ENCODE assay signal across 29 cellular contexts in the genomic region with DNA sequence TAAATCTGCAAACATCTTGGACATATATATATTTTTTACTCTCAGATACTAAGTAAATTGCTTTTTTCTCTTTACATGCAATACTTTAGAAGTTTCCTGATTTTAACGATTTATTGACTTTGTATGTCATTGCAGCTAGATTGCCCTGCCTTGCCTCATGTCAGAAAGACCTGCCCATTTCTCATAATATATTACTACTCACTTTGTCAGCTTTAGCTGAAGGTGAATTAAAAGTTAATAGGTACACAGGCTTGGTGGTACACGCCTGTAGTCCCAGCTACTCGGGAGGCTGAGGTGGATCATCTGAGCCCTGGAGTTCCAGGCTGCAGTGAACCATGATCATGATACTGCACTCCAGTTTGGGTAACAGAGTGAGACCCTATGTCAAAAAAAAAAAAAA.
"Had no signal": no experiment of that assay in that cellular context is flagged by ENCODE, and none has a peak within 500 bp of the region (broad histone marks: within the 10 kb centered on the region; RNA-seq: fewer than 3 reads in every experiment).

No MANE protein-coding gene starts in this region.

- FAIRE-seq: astrocyte, bronchial epithelial cell, colon, endometrium, endothelial cell of umbilical vein had no signal

- H3K27me3 ChIP-seq: brain microvascular endothelial cell, esophagus squamous epithelium, gastroesophageal sphincter had no signal

- H3K27ac ChIP-seq: brain microvascular endothelial cell, esophagus squamous epithelium, gastroesophageal sphincter had no signal

- H3K4me1 Mint-ChIP-seq: activated CD4-positive, alpha-beta T cell treated with anti-CD3 and anti-CD28 coated beads, Interleukin-2, amount 10 ng/mL, durations not matched to agents 24 days and 14 days; activated T-helper 17 cell treated with anti-CD3 and anti-CD28 coated beads, Interleukin-2, amount 50 U/mL, for 72 hours had no signal

- DNase-seq: activated CD4-positive, alpha-beta T cell treated with anti-CD3 and anti-CD28 coated beads for 36 hours; activated CD4-positive, alpha-beta T cell treated with anti-CD3 and anti-CD28 coated beads, Interleukin-2, amount 10 ng/mL, durations not matched to agents 24 days and 14 days; activated CD4-positive, CD25-positive, alpha-beta regulatory T cell; activated CD4-positive, CD25-positive, alpha-beta regulatory T cell treated with anti-CD3 and anti-CD28 coated beads, Interleukin-2, amount 50 U/mL, for 72 hours; activated CD8-positive, alpha-beta memory T cell treated with anti-CD3 and anti-CD28 coated beads for 24 hours; activated CD8-positive, alpha-beta T cell treated with anti-CD3 and anti-CD28 coated beads for 36 hours; activated effector memory CD4-positive, alpha-beta T cell treated with Interleukin-2 at 50 U/mL for 16 hours; activated gamma-delta T cell treated with Interleukin-2 at 50 U/mL for 16 hours; activated naive CD4-positive, alpha-beta T cell treated with anti-CD3 and anti-CD28 coated beads, Interleukin-2, amount 50 U/mL, for 16 hours; activated naive CD4-positive, alpha-beta T cell treated with Interleukin-2 at 50 U/mL for 16 hours; activated T-cell treated with anti-CD3 and anti-CD28 coated beads, Interleukin-2, amount 50 U/mL, for 4 hours; amniotic stem cell; anterior cingulate cortex; brain microvascular endothelial cell; effector CD8-positive, alpha-beta T cell; esophagus squamous epithelium; foreskin melanocyte; T-helper 1 cell; T-helper 17 cell; T1000 had no signal

- H3K4me3 Mint-ChIP-seq: activated CD4-positive, alpha-beta T cell treated with anti-CD3 and anti-CD28 coated beads for 36 hours; activated CD4-positive, alpha-beta T cell treated with anti-CD3 and anti-CD28 coated beads, Interleukin-2, amount 10 ng/mL, durations not matched to agents 24 days and 14 days; activated CD8-positive, alpha-beta T cell treated with anti-CD3 and anti-CD28 coated beads for 36 hours; activated naive CD8-positive, alpha-beta T cell; activated T-cell treated with anti-CD3 and anti-CD28 coated beads, Interleukin-2, amount 50 U/mL, for 4 hours; activated T-helper 17 cell treated with anti-CD3 and anti-CD28 coated beads, Interleukin-2, amount 50 U/mL, for 72 hours; T-helper 17 cell; T-helper 2 cell treated with Interferon-gamma antibody and Interleukin-4, amounts not matched to agents 5 μg/mL and 100 μg/mL, for 36 hours had no signal

- H3K4me3 ChIP-seq: esophagus squamous epithelium, gastroesophageal sphincter had no signal

- H3K36me3 ChIP-seq: brain microvascular endothelial cell, esophagus squamous epithelium, gastroesophageal sphincter had no signal

- H3K9me3 Mint-ChIP-seq: activated CD4-positive, alpha-beta T cell treated with anti-CD3 and anti-CD28 coated beads, Interleukin-2, amount 10 ng/mL, durations not matched to agents 24 days and 14 days; activated CD8-positive, alpha-beta T cell treated with anti-CD3 and anti-CD28 coated beads for 36 hours; activated T-cell treated with anti-CD3 and anti-CD28 coated beads, Interleukin-2, amount 50 U/mL, for 4 hours; activated T-helper 17 cell treated with anti-CD3 and anti-CD28 coated beads, Interleukin-2, amount 50 U/mL, for 72 hours; T-helper 2 cell treated with Interferon-gamma antibody and Interleukin-4, amounts not matched to agents 5 μg/mL and 100 μg/mL, for 36 hours had no signal

- H3K4me1 ChIP-seq: gastroesophageal sphincter had no signal

- H3K27ac Mint-ChIP-seq: activated CD4-positive, alpha-beta T cell treated with anti-CD3 and anti-CD28 coated beads for 36 hours; activated CD4-positive, alpha-beta T cell treated with anti-CD3 and anti-CD28 coated beads, Interleukin-2, amount 10 ng/mL, durations not matched to agents 24 days and 14 days; activated CD8-positive, alpha-beta T cell treated with anti-CD3 and anti-CD28 coated beads for 36 hours; activated naive CD8-positive, alpha-beta T cell; activated T-helper 17 cell treated with anti-CD3 and anti-CD28 coated beads, Interleukin-2, amount 50 U/mL, for 72 hours; T-helper 17 cell; T-helper 2 cell treated with Interferon-gamma antibody and Interleukin-4, amounts not matched to agents 5 μg/mL and 100 μg/mL, for 36 hours had no signal

- H3K9me3 ChIP-seq: esophagus squamous epithelium, gastroesophageal sphincter had no signal

- H3K27me3 Mint-ChIP-seq: activated CD4-positive, alpha-beta T cell treated with anti-CD3 and anti-CD28 coated beads for 36 hours; activated CD4-positive, alpha-beta T cell treated with anti-CD3 and anti-CD28 coated beads, Interleukin-2, amount 10 ng/mL, durations not matched to agents 24 days and 14 days; activated CD8-positive, alpha-beta T cell treated with anti-CD3 and anti-CD28 coated beads for 36 hours; activated naive CD8-positive, alpha-beta T cell; activated T-helper 17 cell treated with anti-CD3 and anti-CD28 coated beads, Interleukin-2, amount 50 U/mL, for 72 hours; T-helper 17 cell had no signal

- ATAC-seq: activated CD4-positive, alpha-beta T cell treated with anti-CD3 and anti-CD28 coated beads for 36 hours; activated CD8-positive, alpha-beta T cell treated with anti-CD3 and anti-CD28 coated beads for 36 hours; activated T-cell treated with anti-CD3 and anti-CD28 coated beads, Interleukin-2, amount 50 U/mL, for 4 hours; activated T-helper 17 cell treated with anti-CD3 and anti-CD28 coated beads, Interleukin-2, amount 50 U/mL, for 72 hours; gastroesophageal sphincter; T-helper 17 cell had no signal
